Comparison of ENCODE assay signal across 29 cellular contexts in genomic region chr3:46417841-46418611, GRCh38. TPM values are rescaled to one million over a fixed set of nuclear protein-coding genes. Genes with fewer than 3 reads are reported as not detected.
"Had no signal": no experiment of that assay in that cellular context is flagged by ENCODE, and none has a peak within 500 bp of the region (broad histone marks: within the 10 kb centered on the region; RNA-seq: fewer than 3 reads in every experiment).

No MANE protein-coding gene starts in this region.

- H3K4me3 ChIP-seq: dorsolateral prefrontal cortex, esophagus squamous epithelium, gastrocnemius medialis, pancreas, psoas muscle, skin epidermis, thyroid gland had no signal

- FAIRE-seq: colon, keratinocyte, pancreas had no signal

- H3K27me3 ChIP-seq: dorsolateral prefrontal cortex, esophagus squamous epithelium, gastrocnemius medialis, pancreas, thyroid gland had no signal

- H3K27ac ChIP-seq: dorsolateral prefrontal cortex, esophagus squamous epithelium, gastrocnemius medialis, pancreas, psoas muscle, skin epidermis, thyroid gland had no signal

- H3K4me1 Mint-ChIP-seq: central memory CD8-positive, alpha-beta T cell had no signal

- ATAC-seq: activated CD4-positive, CD25-positive, alpha-beta regulatory T cell treated with anti-CD3 and anti-CD28 coated beads, Interleukin-2, amount 50 U/mL, for 24 hours; activated CD8-positive, alpha-beta memory T cell treated with anti-CD3 and anti-CD28 coated beads, Interleukin-2, amount 10 ng/mL, durations not matched to agents 7 days and 5 days; activated CD8-positive, alpha-beta T cell treated with anti-CD3 and anti-CD28 coated beads for 36 hours; effector memory CD8-positive, alpha-beta T cell; gastrocnemius medialis; naive thymus-derived CD8-positive, alpha-beta T cell; pancreas had no signal

- H3K36me3 ChIP-seq: esophagus squamous epithelium, gastrocnemius medialis, pancreas, thyroid gland had no signal

- DNase-seq: activated CD4-positive, alpha-beta T cell treated with anti-CD3 and anti-CD28 coated beads, Interleukin-2, amount 10 ng/mL, durations not matched to agents 24 days and 14 days; activated CD8-positive, alpha-beta memory T cell treated with anti-CD3 and anti-CD28 coated beads, Interleukin-2, amount 10 ng/mL, durations not matched to agents 7 days and 5 days; activated CD8-positive, alpha-beta T cell treated with anti-CD3 and anti-CD28 coated beads for 36 hours; activated effector memory CD4-positive, alpha-beta T cell treated with anti-CD3 and anti-CD28 coated beads, Interleukin-2, amount 50 U/mL, for 16 hours; activated naive CD4-positive, alpha-beta T cell treated with anti-CD3 and anti-CD28 coated beads, Interleukin-2, amount 10 ng/mL, durations not matched to agents 7 days and 5 days; activated T-cell treated with anti-CD3 and anti-CD28 coated beads for 4 hours; anterior cingulate cortex; dorsolateral prefrontal cortex; effector memory CD8-positive, alpha-beta T cell; esophagus squamous epithelium; gastrocnemius medialis; hypothalamus; naive thymus-derived CD8-positive, alpha-beta T cell; pancreas; psoas muscle; right cardiac atrium; stimulated activated CD4-positive, alpha-beta T cell treated with anti-CD3 and anti-CD28 coated beads, Interleukin-1b, Interleukin-23, amount 100 ng/mL, for 48 hours; substantia nigra; thyroid gland had no signal

- H3K9me3 ChIP-seq: esophagus squamous epithelium, gastrocnemius medialis, pancreas, psoas muscle, thyroid gland had no signal

- H3K27me3 Mint-ChIP-seq: activated CD4-positive, alpha-beta T cell treated with anti-CD3 and anti-CD28 coated beads, Interleukin-2, amount 10 ng/mL, durations not matched to agents 24 days and 14 days; activated CD8-positive, alpha-beta memory T cell treated with anti-CD3 and anti-CD28 coated beads, Interleukin-2, amount 10 ng/mL, durations not matched to agents 7 days and 5 days; activated CD8-positive, alpha-beta T cell treated with anti-CD3 and anti-CD28 coated beads for 36 hours; central memory CD8-positive, alpha-beta T cell; effector memory CD8-positive, alpha-beta T cell; naive thymus-derived CD8-positive, alpha-beta T cell; stimulated activated naive CD8-positive, alpha-beta T cell treated with anti-CD3 and anti-CD28 coated beads, Interleukin-15, Interleukin-2, amounts not matched to agents 100 ng/mL and 50 ng/mL, for 24 hours had no signal

- H3K27ac Mint-ChIP-seq: activated CD4-positive, alpha-beta T cell treated with anti-CD3 and anti-CD28 coated beads, Interleukin-2, amount 10 ng/mL, durations not matched to agents 24 days and 14 days; activated CD8-positive, alpha-beta memory T cell treated with anti-CD3 and anti-CD28 coated beads, Interleukin-2, amount 10 ng/mL, durations not matched to agents 7 days and 5 days; activated CD8-positive, alpha-beta T cell treated with anti-CD3 and anti-CD28 coated beads for 36 hours; activated naive CD4-positive, alpha-beta T cell treated with anti-CD3 and anti-CD28 coated beads, Interleukin-2, amount 10 ng/mL, durations not matched to agents 7 days and 5 days; brain; effector memory CD8-positive, alpha-beta T cell; mesothelial cell of epicardium; naive thymus-derived CD8-positive, alpha-beta T cell; stimulated activated naive CD8-positive, alpha-beta T cell treated with anti-CD3 and anti-CD28 coated beads, Interleukin-15, Interleukin-2, amounts not matched to agents 100 ng/mL and 50 ng/mL, for 24 hours had no signal

- H3K36me3 Mint-ChIP-seq: activated CD8-positive, alpha-beta memory T cell treated with anti-CD3 and anti-CD28 coated beads, Interleukin-2, amount 10 ng/mL, durations not matched to agents 7 days and 5 days; activated naive CD4-positive, alpha-beta T cell treated with anti-CD3 and anti-CD28 coated beads, Interleukin-2, amount 10 ng/mL, durations not matched to agents 7 days and 5 days; brain; mesothelial cell of epicardium; naive thymus-derived CD8-positive, alpha-beta T cell had no signal

- H3K4me3 Mint-ChIP-seq: activated CD4-positive, alpha-beta T cell treated with anti-CD3 and anti-CD28 coated beads, Interleukin-2, amount 10 ng/mL, durations not matched to agents 24 days and 14 days; activated CD8-positive, alpha-beta memory T cell treated with anti-CD3 and anti-CD28 coated beads, Interleukin-2, amount 10 ng/mL, durations not matched to agents 7 days and 5 days; activated CD8-positive, alpha-beta T cell treated with anti-CD3 and anti-CD28 coated beads for 36 hours; activated naive CD4-positive, alpha-beta T cell treated with anti-CD3 and anti-CD28 coated beads, Interleukin-2, amount 10 ng/mL, durations not matched to agents 7 days and 5 days; brain; central memory CD8-positive, alpha-beta T cell; effector memory CD8-positive, alpha-beta T cell; mesothelial cell of epicardium; stimulated activated naive CD8-positive, alpha-beta T cell treated with anti-CD3 and anti-CD28 coated beads, Interleukin-15, Interleukin-2, amounts not matched to agents 100 ng/mL and 50 ng/mL, for 24 hours had no signal

- H3K9me3 Mint-ChIP-seq: activated CD4-positive, alpha-beta T cell treated with anti-CD3 and anti-CD28 coated beads, Interleukin-2, amount 10 ng/mL, durations not matched to agents 24 days and 14 days; activated CD8-positive, alpha-beta T cell treated with anti-CD3 and anti-CD28 coated beads for 36 hours; activated naive CD4-positive, alpha-beta T cell treated with anti-CD3 and anti-CD28 coated beads, Interleukin-2, amount 10 ng/mL, durations not matched to agents 7 days and 5 days; brain; central memory CD8-positive, alpha-beta T cell; effector memory CD8-positive, alpha-beta T cell; mesothelial cell of epicardium; naive thymus-derived CD8-positive, alpha-beta T cell; stimulated activated naive CD8-positive, alpha-beta T cell treated with anti-CD3 and anti-CD28 coated beads, Interleukin-15, Interleukin-2, amounts not matched to agents 100 ng/mL and 50 ng/mL, for 24 hours had no signal

RNA-seq across cellular contexts. Expression of gene CCRL2, which starts 11.0 kb away (rescaled TPM):
- total RNA-seq: mesothelial cell of epicardium had no signal
- polyA plus RNA-seq: keratinocyte had no signal

RNA-seq across cellular contexts. Expression of gene LTF, which starts 46.7 kb away (rescaled TPM):
- total RNA-seq: activated CD4-positive, alpha-beta T cell treated with anti-CD3 and anti-CD28 coated beads, Interleukin-2, amount 10 ng/mL, durations not matched to agents 24 days and 14 days; activated CD8-positive, alpha-beta memory T cell treated with anti-CD3 and anti-CD28 coated beads, Interleukin-2, amount 10 ng/mL, durations not matched to agents 7 days and 5 days; activated CD8-positive, alpha-beta T cell treated with anti-CD3 and anti-CD28 coated beads for 36 hours; mesothelial cell of epicardium; naive thymus-derived CD8-positive, alpha-beta T cell; T-helper 2 cell treated with Interferon-gamma antibody and Interleukin-4, amounts not matched to agents 100 ng/mL and 5 ng/mL, for 36 hours had no signal
- polyA plus RNA-seq: keratinocyte; naive thymus-derived CD8-positive, alpha-beta T cell had no signal

RNA-seq across cellular contexts. Expression of gene CCR5, which starts 47.3 kb away (rescaled TPM):
- total RNA-seq: lung microvascular endothelial cell, mesothelial cell of epicardium had no signal
